In genomic region chr9:131436386-131436785, GRCh38 we compare ENCODE assay signal across 16 cellular contexts. TPM values are rescaled to one million over a fixed set of nuclear protein-coding genes. Genes with fewer than 3 reads are reported as not detected.
DNase-seq lines count a peak whose midpoint lies in the region; ATAC-seq and TF ChIP-seq lines count a peak whose summit lies in the region.
"Had no signal": no experiment of that assay in that cellular context is flagged by ENCODE, and none has a peak within 500 bp of the region (broad histone marks: within the 10 kb centered on the region; RNA-seq: fewer than 3 reads in every experiment).

No MANE protein-coding gene starts in this region.

- H3K27ac ChIP-seq in coronary artery, result peak overlapping the region; percentile 44 to 75
- no peak overlapping the region for H3K27ac ChIP-seq in spleen
- H3K27ac ChIP-seq: HL-60, suprapubic skin had no signal

- H3K27me3 Mint-ChIP-seq in activated naive CD4-positive, alpha-beta T cell treated with anti-CD3 and anti-CD28 coated beads for 36 hours (ENCODE audit: low read depth), result no peaks in the 10 kb centered on the region

- H3K27me3 ChIP-seq in spleen (replicated peaks in 1 of 7), result no peaks in the 10 kb centered on the region
- H3K27me3 ChIP-seq: suprapubic skin had no signal

- H3K36me3 Mint-ChIP-seq in activated naive CD4-positive, alpha-beta T cell treated with anti-CD3 and anti-CD28 coated beads for 36 hours (ENCODE audit: low read depth), result peaks cover 46% of the 10 kb centered on the region

- WGBS in spleen, 5 donors, result 79 to 90% (median 87%) methylated on average over 12 of the region's 12 CpGs

- H3K9me3 ChIP-seq in spleen, result no peaks in the 10 kb centered on the region
- H3K9me3 ChIP-seq: suprapubic skin had no signal

- TF ChIP-seq CTCF in coronary artery (IDR thresholded peaks at IDR 0.05), result no peak
- no peak for TF ChIP-seq CTCF in spleen (IDR thresholded peaks at IDR 0.05 in 8 of 11, conservative IDR thresholded peaks at IDR 0.05 in 3 of 11)

- H3K4me1 Mint-ChIP-seq in activated naive CD4-positive, alpha-beta T cell treated with anti-CD3 and anti-CD28 coated beads for 36 hours (ENCODE audit: low read depth), result peaks cover 4% of the 10 kb centered on the region

- H3K4me3 ChIP-seq in coronary artery (peak overlapping the region; percentile 21), spleen (no peak overlapping the region)
- H3K4me3 ChIP-seq: lung, suprapubic skin had no signal

- peak overlapping the region; percentile 42 for H3K27ac Mint-ChIP-seq in activated naive CD4-positive, alpha-beta T cell treated with anti-CD3 and anti-CD28 coated beads for 36 hours
- H3K27ac Mint-ChIP-seq: activated T-helper 2 cell treated with anti-CD3 and anti-CD28 coated beads, Interferon-gamma antibody, Interleukin-2, Interleukin-4, amounts not matched to agents 10 μg/mL and 5 μg/mL and 100 μg/mL, durations not matched to agents 14 hours and 24 hours and 36 hours had no signal

- no peak for TF ChIP-seq POLR2A in spleen (IDR thresholded peaks at IDR 0.05)

- no peak for ATAC-seq in HG02610 (IDR thresholded peaks at IDR 0.05; ENCODE audit: unreplicated experiment)

- H3K36me3 ChIP-seq in spleen, result peaks cover 3 to 100% (median 84%) of the 10 kb centered on the region in 6 donors

- CTCF ChIA-PET in activated naive CD4-positive, alpha-beta T cell treated with anti-CD3 and anti-CD28 coated beads for 36 hours (lab: Charles Lee), result no interaction called here

- H3K9me3 Mint-ChIP-seq in activated naive CD4-positive, alpha-beta T cell treated with anti-CD3 and anti-CD28 coated beads for 36 hours, result no peaks in the 10 kb centered on the region
- H3K9me3 Mint-ChIP-seq: activated T-helper 2 cell treated with anti-CD3 and anti-CD28 coated beads, Interferon-gamma antibody, Interleukin-2, Interleukin-4, amounts not matched to agents 10 μg/mL and 5 μg/mL and 100 μg/mL, durations not matched to agents 14 hours and 24 hours and 36 hours had no signal

- no peak overlapping the region for H3K4me3 Mint-ChIP-seq in activated naive CD4-positive, alpha-beta T cell treated with anti-CD3 and anti-CD28 coated beads for 36 hours

- DNase-seq in activated naive CD4-positive, alpha-beta T cell treated with anti-CD3 and anti-CD28 coated beads for 36 hours, result no peak
- DNase-seq in activated naive CD4-positive, alpha-beta T cell (lab: John Stamatoyannopoulos, UW), result no peak
- no peak for DNase-seq in coronary artery (ENCODE audit: low spot score)
- peak; percentile 64 for DNase-seq in left kidney (ENCODE audit: low read depth, low spot score)
- DNase-seq in spleen, result peak; percentile 51
- DNase-seq in foreskin melanocyte, result no peak
- no peak for DNase-seq in activated T-cell treated with anti-CD3 and anti-CD28 coated beads for 4 hours
- DNase-seq: activated CD4-positive, alpha-beta T cell treated with anti-CD3 and anti-CD28 coated beads for 48 hours; hypothalamus; NCI-H2081; NCI-H748 treated with DMSO at 0.1 percent for 48 hours had no signal

- intact Hi-C loops in activated naive CD4-positive, alpha-beta T cell treated with anti-CD3 and anti-CD28 coated beads for 36 hours (cut with micrococcal nuclease), result no loop called here
- intact Hi-C loops in spleen (cut with DNase I; ENCODE audit: low total_unique reads), result no loop called here

- H3K4me1 ChIP-seq in spleen, result peaks cover 2 to 39% (median 21%) of the 10 kb centered on the region in 6 donors

RNA-seq across cellular contexts. Expression of gene PRRC2B, which starts 42.5 kb away (rescaled TPM):
- total RNA-seq in activated naive CD4-positive, alpha-beta T cell treated with anti-CD3 and anti-CD28 coated beads for 36 hours, result 100 to 1,000 TPM; 157 to 171 TPM
- total RNA-seq in spleen, result 100 to 1,000 TPM; 136 to 235 (median 186) TPM
- 10 to 100 TPM; 23.3 to 63.1 (median 31.4) TPM for polyA plus RNA-seq in spleen

Comparison
In these comparisons a context has a peak if more than half of its experiments do, and no peak if none do; other contexts are left out.
1. DNase-seq: peak in left kidney (single experiment) and spleen (single experiment); none in activated naive CD4-positive, alpha-beta T cell treated with anti-CD3 and anti-CD28 coated beads for 36 hours (single experiment), activated naive CD4-positive, alpha-beta T cell (0 of 4), coronary artery (single experiment), foreskin melanocyte (single experiment) and activated T-cell treated with anti-CD3 and anti-CD28 coated beads for 4 hours (single experiment).
2. H3K27ac ChIP-seq: peak in coronary artery (2 of 2); none in spleen (0 of 8).